In genomic region chr17:75785770-75786538, GRCh38 we compare ENCODE assay signal across 1 cellular context.
TF ChIP-seq lines count a peak whose summit lies in the region.

No MANE protein-coding gene starts in this region.

TF ChIP-seq in HepG2, 621 proteins besides CTCF, POLR2A, EP300 and RAD21:
- TF ChIP-seq, protein P1, sequence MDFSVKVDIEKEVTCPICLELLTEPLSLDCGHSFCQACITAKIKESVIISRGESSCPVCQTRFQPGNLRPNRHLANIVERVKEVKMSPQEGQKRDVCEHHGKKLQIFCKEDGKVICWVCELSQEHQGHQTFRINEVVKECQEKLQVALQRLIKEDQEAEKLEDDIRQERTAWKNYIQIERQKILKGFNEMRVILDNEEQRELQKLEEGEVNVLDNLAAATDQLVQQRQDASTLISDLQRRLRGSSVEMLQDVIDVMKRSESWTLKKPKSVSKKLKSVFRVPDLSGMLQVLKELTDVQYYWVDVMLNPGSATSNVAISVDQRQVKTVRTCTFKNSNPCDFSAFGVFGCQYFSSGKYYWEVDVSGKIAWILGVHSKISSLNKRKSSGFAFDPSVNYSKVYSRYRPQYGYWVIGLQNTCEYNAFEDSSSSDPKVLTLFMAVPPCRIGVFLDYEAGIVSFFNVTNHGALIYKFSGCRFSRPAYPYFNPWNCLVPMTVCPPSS (IDR thresholded peaks at IDR 0.05), result no peak
- 0 out of 2 replicates have a peak, but pooled peaks have one; percentile 12 for TF ChIP-seq ZNF782 (CRISPR knock-in tag; IDR thresholded peaks at IDR 0.05; ENCODE audit: borderline replicate concordance)
- TF ChIP-seq ZNF776 (CRISPR knock-in tag; IDR thresholded peaks at IDR 0.05), result no peak
- TF ChIP-seq MAFK (conservative IDR thresholded peaks at IDR 0.05 in 1 of 2, IDR thresholded peaks at IDR 0.05 in 1 of 2; ENCODE audit: low read length in 2 of 2), result no peak
- TF ChIP-seq SMYD3 (CRISPR knock-in tag; IDR thresholded peaks at IDR 0.05), result peak; percentile 14; the same call in 1 of the 2 replicates
- no peak for TF ChIP-seq LCORL (IDR thresholded peaks at IDR 0.05)
- no peak for TF ChIP-seq LCORL (CRISPR knock-in tag; IDR thresholded peaks at IDR 0.05)
- TF ChIP-seq AKNA (CRISPR knock-in tag; IDR thresholded peaks at IDR 0.05; ENCODE audit: borderline replicate concordance), result 0 out of 2 replicates have a peak, but pooled peaks have one; percentile 27
- peak; percentile 26; the same call in 1 of the 2 replicates for TF ChIP-seq TFAP4 (IDR thresholded peaks at IDR 0.05; ENCODE audit: borderline replicate concordance, low read depth)
- peak; percentile 67; the same call in 1 of the 2 replicates for TF ChIP-seq ZNF354B (CRISPR knock-in tag; IDR thresholded peaks at IDR 0.05)
- TF ChIP-seq NFKBIZ (CRISPR knock-in tag; IDR thresholded peaks at IDR 0.05), result 0 out of 2 replicates have a peak, but pooled peaks have one; percentile 9
- 0 out of 2 replicates have a peak, but pooled peaks have one; percentile 38 for TF ChIP-seq IRX3 (CRISPR knock-in tag; IDR thresholded peaks at IDR 0.05; ENCODE audit: borderline replicate concordance, low read depth)
- TF ChIP-seq SMAD3 (CRISPR knock-in tag; IDR thresholded peaks at IDR 0.05), result no peak
- TF ChIP-seq SIX4 (CRISPR knock-in tag; IDR thresholded peaks at IDR 0.05), result no peak
- TF ChIP-seq ZNF652 (CRISPR knock-in tag; IDR thresholded peaks at IDR 0.05; ENCODE audit: borderline replicate concordance, low read depth), result peak; percentile 43; the same call in 1 of the 2 replicates
TF ChIP-seq in HepG2: peak in this region for 8.
